In genomic region chr1:208821939-208822338, GRCh38 we compare ENCODE assay signal across 14 cellular contexts.
DNase-seq lines count a peak whose midpoint lies in the region; TF ChIP-seq lines count a peak whose summit lies in the region.
"Had no signal": no experiment of that assay in that cellular context is flagged by ENCODE, and none has a peak within 500 bp of the region (broad histone marks: within the 10 kb centered on the region; RNA-seq: fewer than 3 reads in every experiment).

No MANE protein-coding gene starts in this region.

- H3K27ac Mint-ChIP-seq in CD14-positive monocyte = no peak overlapping the region
- H3K27ac Mint-ChIP-seq: CD4-positive, alpha-beta T cell; H9; IgD-negative memory B cell had no signal

- no peak for TF ChIP-seq CTCF in CD14-positive monocyte (IDR thresholded peaks at IDR 0.05)

- intact Hi-C loops in CD14-positive monocyte (cut with micrococcal nuclease) = no loop called here

- H3K36me3 Mint-ChIP-seq in CD14-positive monocyte = no peaks in the 10 kb centered on the region

- peaks cover 0 to 6% (median 0%) of the 10 kb centered on the region in 3 donors for H3K27me3 Mint-ChIP-seq in CD14-positive monocyte (ENCODE audit: low read depth in 3 of 3)
- H3K27me3 Mint-ChIP-seq: CD4-positive, alpha-beta T cell had no signal

- peaks cover 0 to 5% (median 0%) of the 10 kb centered on the region in 7 donors for H3K9me3 Mint-ChIP-seq in CD14-positive monocyte
- H3K9me3 Mint-ChIP-seq: H9 had no signal

- H3K4me1 Mint-ChIP-seq in CD14-positive monocyte = no peaks in the 10 kb centered on the region
- H3K4me1 Mint-ChIP-seq: H9, IgD-negative memory B cell had no signal

- DNase-seq in DMS79 (lab: John Stamatoyannopoulos, UW) (peak; percentile 66), DMS79 treated with DMSO at 0.1 percent for 48 hours (lab: John Stamatoyannopoulos, UW) (peak; percentile 80), NCI-H128 (lab: John Stamatoyannopoulos, UW; ENCODE audit: unreplicated experiment) (peak; percentile 28), left kidney (ENCODE audit: low read depth, low spot score) (peak; percentile 68), CD14-positive monocyte (ENCODE audit: low spot score) (no peak)
- no peak for DNase-seq in NK-92 treated with Interleukin-12 subunit alpha and Interleukin-12 subunit beta, amount 100 ng/mL, for 24 hours (lab: John Stamatoyannopoulos, UW)
- DNase-seq: ACHN; BE2C; C1 segment of cervical spinal cord; Caco-2; CD4-positive, alpha-beta T cell; H9; KBM-7 had no signal

- no peak overlapping the region for H3K4me3 Mint-ChIP-seq in CD14-positive monocyte
- H3K4me3 Mint-ChIP-seq: CD4-positive, alpha-beta T cell; H9; IgD-negative memory B cell had no signal

Comparison
In these comparisons a context has a peak if more than half of its experiments do, and no peak if none do; other contexts are left out.
1. DNase-seq: peak in DMS79 (single experiment), DMS79 treated with DMSO at 0.1 percent for 48 hours (single experiment), NCI-H128 (single experiment) and left kidney (single experiment); none in CD14-positive monocyte (single experiment) and NK-92 treated with Interleukin-12 subunit alpha and Interleukin-12 subunit beta, amount 100 ng/mL, for 24 hours (single experiment).